In the genomic region with DNA sequence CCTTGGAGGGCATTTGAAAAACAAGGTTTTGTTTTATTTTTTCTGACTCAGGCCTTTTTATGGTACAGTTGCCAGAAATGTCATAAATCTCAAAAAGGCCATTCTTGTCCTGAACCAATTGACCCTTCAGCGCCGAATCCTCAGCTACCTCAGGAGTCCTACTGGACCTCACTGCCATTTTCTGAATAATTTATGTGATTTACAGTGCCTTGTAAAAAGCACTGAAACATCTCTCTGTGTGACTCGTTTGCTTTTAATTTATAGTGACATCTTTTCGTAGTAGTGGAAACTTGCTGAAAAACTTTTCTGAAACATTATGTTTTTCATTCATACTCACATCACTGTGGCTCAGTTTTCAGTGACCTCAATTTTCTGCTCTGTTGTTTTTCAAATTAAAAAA, we compare ENCODE assay signal across 8 cellular contexts.
"Had no signal": no experiment of that assay in that cellular context is flagged by ENCODE, and none has a peak within 500 bp of the region (broad histone marks: within the 10 kb centered on the region; RNA-seq: fewer than 3 reads in every experiment).

No MANE protein-coding gene starts in this region.

- ATAC-seq: K562 had no signal

- H3K4me3 ChIP-seq: GM23248, K562 had no signal

- FAIRE-seq: K562 had no signal

- H3K27ac ChIP-seq: GM23248, HL-60 had no signal

- DNase-seq: GM23248, GOT3, H7, HCEC 1CT, IMR-90, KG1 had no signal
